Comparison of ENCODE assay signal across 13 cellular contexts in the genomic region with DNA sequence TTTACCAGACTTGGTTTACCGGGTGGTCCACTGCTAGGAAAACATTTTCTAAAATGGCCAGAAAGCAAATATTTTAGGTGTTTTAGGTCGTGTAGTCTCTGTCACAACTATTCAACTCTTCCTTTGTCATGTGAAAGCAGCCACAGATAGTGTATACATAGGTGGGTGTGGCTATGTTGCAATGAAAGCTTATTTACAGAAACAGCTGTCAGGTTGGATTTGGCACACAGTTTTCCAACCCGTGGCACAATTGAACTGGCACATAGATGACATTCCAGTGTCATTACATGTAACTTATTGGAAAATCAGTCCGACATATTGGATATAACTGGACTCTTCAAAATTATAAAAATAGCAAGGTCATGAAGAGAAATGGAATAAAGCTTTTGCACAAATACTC.
DNase-seq lines count a peak whose midpoint lies in the region; ATAC-seq and TF ChIP-seq lines count a peak whose summit lies in the region.
"Had no signal": no experiment of that assay in that cellular context is flagged by ENCODE, and none has a peak within 500 bp of the region (broad histone marks: within the 10 kb centered on the region; RNA-seq: fewer than 3 reads in every experiment).

No MANE protein-coding gene starts in this region.

- BruUV-seq in Panc1 (replicated peaks; lab: Mats Ljungman, UMichigan), result no TSS peak

- TF ChIP-seq EP300 in tibial nerve (IDR thresholded peaks at IDR 0.05), result no peak

- H3K4me1 ChIP-seq in Panc1 (ENCODE audit: control insufficient read depth, insufficient read depth, low read length) (peaks cover 5% of the 10 kb centered on the region; the same call in 1 of the 2 replicates), fibroblast of lung (ENCODE audit: control insufficient read depth, extremely low read depth, insufficient read depth, low read length) (peaks cover 9% of the 10 kb centered on the region), tibial nerve (no peaks in the 10 kb centered on the region)
- H3K4me1 ChIP-seq: BLaER1 had no signal

- H3K27ac ChIP-seq in Panc1 (ENCODE audit: low read length), result peak overlapping the region; percentile 41; the same call in 1 of the 2 replicates
- peak overlapping the region; percentile 47 for H3K27ac ChIP-seq in fibroblast of lung (ENCODE audit: insufficient read depth, low read length)
- no peak overlapping the region for H3K27ac ChIP-seq in tibial nerve
- H3K27ac ChIP-seq: BLaER1 had no signal

- H3K9me3 ChIP-seq in Panc1 (ENCODE audit: control insufficient read depth, insufficient read depth, low read depth, low read length) (peaks cover 7% of the 10 kb centered on the region), fibroblast of lung (ENCODE audit: control insufficient read depth, insufficient read depth, low read depth, low read length) (no peaks in the 10 kb centered on the region), tibial nerve (no peaks in the 10 kb centered on the region)
- H3K9me3 ChIP-seq: BLaER1 had no signal

- 50 to 54% methylated on average over 4 of the region's 4 CpGs for WGBS in tibial nerve, 2 donors

- POLR2A ChIA-PET in Panc1 (lab: Charles Lee), result no interaction called here

- H3K36me3 ChIP-seq in Panc1 (ENCODE audit: control insufficient read depth, insufficient read depth, low read length) (no peaks in the 10 kb centered on the region), fibroblast of lung (ENCODE audit: control insufficient read depth, insufficient read depth, low read length) (no peaks in the 10 kb centered on the region), tibial nerve (no peaks in the 10 kb centered on the region)
- H3K36me3 ChIP-seq: BLaER1 had no signal

- TF ChIP-seq POLR2A in tibial nerve (IDR thresholded peaks at IDR 0.05), result no peak

- DNase-seq in AG08396 (ENCODE audit: low spot score) (peak; percentile 10), HS-5 (ENCODE audit: low read depth) (peak; percentile 68), Panc1 (ENCODE audit: low read depth, low spot score) (peak; percentile 87), fibroblast of lung (ENCODE audit: low read depth in 2 of 2) (peak; percentile 40 to 49), head of caudate nucleus (no peak), tibial nerve (ENCODE audit: low spot score in 2 of 2) (no peak)
- DNase-seq: activated CD4-positive, alpha-beta memory T cell treated with anti-CD3 and anti-CD28 coated beads for 36 hours; NCI-H2171 treated with DMSO at 0.1 percent for 48 hours; stimulated activated CD4-positive, alpha-beta T cell treated with anti-CD3 and anti-CD28 coated beads, Interleukin-12 subunit alpha, Interleukin-12 subunit beta, amount 100 ng/mL, for 4 hours had no signal

- H3K4me3 ChIP-seq in Panc1 (ENCODE audit: low read depth in 2 of 2, low read length in 2 of 2) (peak overlapping the region in 1 of 2 experiments; percentile 28; a peak in 1 of 4 replicates), fibroblast of lung (replicated peaks in 1 of 4; ENCODE audit: control extremely low read depth in 1 of 4, insufficient read depth in 1 of 4, low read depth in 3 of 4, low read length in 4 of 4) (no peak overlapping the region), tibial nerve (no peak overlapping the region)
- H3K4me3 ChIP-seq: BLaER1 had no signal

- H3K4me2 ChIP-seq in fibroblast of lung (ENCODE audit: extremely low read depth, insufficient read depth, low read length), result peak overlapping the region; percentile 34
- H3K4me2 ChIP-seq: BLaER1 had no signal

- H4K20me1 ChIP-seq in fibroblast of lung (ENCODE audit: control insufficient read depth, extremely low read depth, insufficient read depth, low read length), result no peaks in the 10 kb centered on the region
- H4K20me1 ChIP-seq: BLaER1 had no signal

- no peaks in the 10 kb centered on the region for H3K79me2 ChIP-seq in fibroblast of lung (ENCODE audit: control insufficient read depth, insufficient read depth, low read length)

- peak overlapping the region; percentile 5 for H2AFZ ChIP-seq in fibroblast of lung (ENCODE audit: low read length)

- H3K27me3 ChIP-seq in Panc1 (ENCODE audit: control insufficient read depth, insufficient read depth, low read length) (no peaks in the 10 kb centered on the region), fibroblast of lung (ENCODE audit: control insufficient read depth, insufficient read depth, low read length) (no peaks in the 10 kb centered on the region), tibial nerve (no peaks in the 10 kb centered on the region)
- H3K27me3 ChIP-seq: BLaER1 had no signal

- H3K9ac ChIP-seq in fibroblast of lung (ENCODE audit: insufficient read depth, low read length), result no peak overlapping the region
- H3K9ac ChIP-seq: BLaER1 had no signal

- in situ Hi-C loops in Panc1 (cut with HindIII; ENCODE audit: low pct_unique_long_range_greater_than_20kb, low sequenced_read_pairs), result no loop called here

- ATAC-seq in Panc1, result peak; percentile 65
- no peak for ATAC-seq in HG03457 (IDR thresholded peaks at IDR 0.05; ENCODE audit: unreplicated experiment)
- no peak for ATAC-seq in GM19324 (IDR thresholded peaks at IDR 0.05; ENCODE audit: low FRiP score, unreplicated experiment)
- ATAC-seq: stimulated activated memory B cell treated with anti-CD40 and anti-IgM and Interleukin-4, amounts not matched to agents 10 μg/mL and 1 μg/mL and 100 μg/mL, for 72 hours had no signal

- intact Hi-C loops in Panc1 (cut with micrococcal nuclease; ENCODE audit: unreplicated experiment) (no loop called here), head of caudate nucleus (cut with DNase I) (no loop called here)

- TF ChIP-seq CTCF in Panc1 (IDR thresholded peaks at IDR 0.05) (no peak), fibroblast of lung (conservative IDR thresholded peaks at IDR 0.05 in 1 of 2, IDR thresholded peaks at IDR 0.05 in 1 of 2; ENCODE audit: low read depth in 1 of 2, low read length in 2 of 2) (no peak), tibial nerve (IDR thresholded peaks at IDR 0.05) (no peak)

- CTCF ChIA-PET in Panc1 (lab: Charles Lee), result no interaction called here

Comparison
In these comparisons a context has a peak if more than half of its experiments do, and no peak if none do; other contexts are left out.
1. DNase-seq: peak in AG08396 (single experiment), HS-5 (single experiment), Panc1 (single experiment) and fibroblast of lung (2 of 2); none in head of caudate nucleus (0 of 42) and tibial nerve (0 of 2).
2. H3K27ac ChIP-seq: peak in Panc1 (single experiment) and fibroblast of lung (single experiment); none in tibial nerve (0 of 4).